Comparison of ENCODE assay signal across 1 cellular context in the genomic region with DNA sequence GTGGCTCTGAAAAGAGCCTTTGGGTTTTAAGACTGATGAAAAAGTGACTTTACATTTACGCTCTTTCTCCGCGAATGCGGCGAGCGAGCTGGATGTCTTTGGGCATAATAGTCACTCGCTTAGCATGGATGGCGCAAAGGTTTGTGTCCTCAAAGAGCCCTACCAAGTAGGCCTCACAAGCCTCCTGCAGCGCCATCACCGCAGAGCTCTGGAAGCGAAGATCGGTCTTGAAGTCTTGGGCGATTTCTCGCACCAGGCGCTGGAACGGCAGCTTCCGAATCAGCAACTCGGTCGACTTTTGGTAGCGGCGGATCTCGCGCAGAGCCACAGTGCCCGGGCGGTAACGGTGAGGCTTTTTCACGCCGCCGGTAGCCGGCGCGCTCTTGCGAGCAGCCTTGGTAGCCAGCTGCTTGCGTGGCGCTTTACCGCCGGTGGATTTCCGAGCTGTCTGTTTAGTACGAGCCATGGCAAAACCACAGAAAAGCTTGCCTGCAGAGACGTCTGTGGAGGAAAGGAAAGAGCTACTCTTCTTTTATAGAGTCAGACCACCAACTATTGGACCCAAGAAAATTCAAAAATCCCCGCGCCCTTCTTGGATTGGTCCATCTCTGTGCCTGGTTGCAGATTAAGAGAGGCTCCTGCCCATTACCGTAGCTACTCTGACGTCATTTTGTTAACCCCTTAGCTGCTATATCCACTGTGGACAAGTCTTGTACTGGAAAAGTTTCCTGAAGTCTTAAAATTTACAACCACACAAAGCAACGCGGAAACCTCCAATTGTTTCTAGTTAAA.
TF ChIP-seq lines count a peak whose summit lies in the region.

No MANE protein-coding gene starts in this region.

TF ChIP-seq in HepG2, 621 proteins besides CTCF, POLR2A, EP300 and RAD21 (continued from another document and continues in another):
- TF ChIP-seq RFXAP (CRISPR knock-in tag; IDR thresholded peaks at IDR 0.05; ENCODE audit: borderline replicate concordance) (peak; percentile 85; the same call in 1 of the 2 replicates), ZNF747 (CRISPR knock-in tag; IDR thresholded peaks at IDR 0.05; ENCODE audit: borderline replicate concordance) (no peak), ZNF512 (CRISPR knock-in tag; IDR thresholded peaks at IDR 0.05) (no peak), ZNF883 (CRISPR knock-in tag; IDR thresholded peaks at IDR 0.05; ENCODE audit: not compliant biosample characterization) (no peak), MTA3 (CRISPR knock-in tag; IDR thresholded peaks at IDR 0.05) (no peak), LBX2 (CRISPR knock-in tag; IDR thresholded peaks at IDR 0.05; ENCODE audit: borderline replicate concordance) (no peak), ZNF142 (CRISPR knock-in tag; IDR thresholded peaks at IDR 0.05) (peak; percentile 91), STAG1 (CRISPR knock-in tag; IDR thresholded peaks at IDR 0.05) (no peak; the same call in 1 of the 2 replicates), ZNF580 (CRISPR knock-in tag; IDR thresholded peaks at IDR 0.05; ENCODE audit: borderline replicate concordance, low read depth) (peak; percentile 58; the same call in 1 of the 2 replicates), ZBTB38 (CRISPR knock-in tag; IDR thresholded peaks at IDR 0.05) (peak; percentile 84), ZNF235 (CRISPR knock-in tag; IDR thresholded peaks at IDR 0.05; ENCODE audit: borderline replicate concordance) (peak; percentile 68; the same call in 1 of the 2 replicates), ZNF207 (IDR thresholded peaks at IDR 0.05; ENCODE audit: borderline replicate concordance) (no peak), RCOR2 (CRISPR knock-in tag; IDR thresholded peaks at IDR 0.05) (no peak), PHF5A (CRISPR knock-in tag; IDR thresholded peaks at IDR 0.05; ENCODE audit: low read depth, unreplicated experiment) (no peak), ZNF382 (CRISPR knock-in tag; IDR thresholded peaks at IDR 0.05; ENCODE audit: borderline replicate concordance) (no peak), ZSCAN30 (CRISPR knock-in tag; IDR thresholded peaks at IDR 0.05) (0 out of 2 replicates have a peak, but pooled peaks have one; percentile 79), HNF4G (IDR thresholded peaks at IDR 0.05; ENCODE audit: borderline replicate concordance, low read depth, low read length) (peak; percentile 41; the same call in 1 of the 2 replicates), HNF4G (CRISPR knock-in tag; IDR thresholded peaks at IDR 0.05; ENCODE audit: borderline replicate concordance, low read depth) (0 out of 2 replicates have a peak, but pooled peaks have one; percentile 38), CHCHD3 (CRISPR knock-in tag; IDR thresholded peaks at IDR 0.05) (peak; percentile 98), ZBTB8A (CRISPR knock-in tag; IDR thresholded peaks at IDR 0.05; ENCODE audit: borderline replicate concordance, low read depth) (no peak; the same call in none of the 2 replicates), RXRA (CRISPR knock-in tag; IDR thresholded peaks at IDR 0.05) (peak; percentile 86), SP1 (IDR thresholded peaks at IDR 0.05) (no peak), SP1 (CRISPR knock-in tag; IDR thresholded peaks at IDR 0.05) (0 out of 2 replicates have a peak, but pooled peaks have one; percentile 12), RBAK (CRISPR knock-in tag; IDR thresholded peaks at IDR 0.05) (0 out of 2 replicates have a peak, but pooled peaks have one; percentile 17), ISL2 (CRISPR knock-in tag; IDR thresholded peaks at IDR 0.05) (peak; percentile 81), JDP2 (CRISPR knock-in tag; IDR thresholded peaks at IDR 0.05; ENCODE audit: borderline replicate concordance) (no peak; the same call in 1 of the 2 replicates), ZNF264 (CRISPR knock-in tag; IDR thresholded peaks at IDR 0.05) (peak; percentile 60; the same call in 1 of the 2 replicates), ZNF83 (CRISPR knock-in tag; IDR thresholded peaks at IDR 0.05; ENCODE audit: borderline replicate concordance) (peak; percentile 92; the same call in 1 of the 2 replicates), MXD1 (CRISPR knock-in tag; IDR thresholded peaks at IDR 0.05) (peak; percentile 93), KMT2A (CRISPR knock-in tag; IDR thresholded peaks at IDR 0.05) (no peak; the same call in 1 of the 2 replicates), ZBTB40 (IDR thresholded peaks at IDR 0.05) (no peak), ZBTB40 (CRISPR knock-in tag; IDR thresholded peaks at IDR 0.05) (peak; percentile 91), SCMH1 (CRISPR knock-in tag; IDR thresholded peaks at IDR 0.05; ENCODE audit: borderline replicate concordance) (no peak), ZZZ3 (CRISPR knock-in tag; IDR thresholded peaks at IDR 0.05; ENCODE audit: borderline replicate concordance) (0 out of 2 replicates have a peak, but pooled peaks have one; percentile 17)
- TF ChIP-seq, protein P1, sequence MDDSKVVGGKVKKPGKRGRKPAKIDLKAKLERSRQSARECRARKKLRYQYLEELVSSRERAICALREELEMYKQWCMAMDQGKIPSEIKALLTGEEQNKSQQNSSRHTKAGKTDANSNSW (CRISPR knock-in tag; IDR thresholded peaks at IDR 0.05; ENCODE audit: borderline replicate concordance), result 0 out of 2 replicates have a peak, but pooled peaks have one; percentile 53
